ENCODE assay signal across 2 cellular contexts in genomic region chr9:129014611-129015010, GRCh38.
TF ChIP-seq lines count a peak whose summit lies in the region.

No MANE protein-coding gene starts in this region.

TF ChIP-seq in IMR-90, 13 proteins besides CTCF, POLR2A, EP300 and RAD21:
- TF ChIP-seq MAFK (IDR thresholded peaks at IDR 0.05; ENCODE audit: low read depth, low read length), result no peak
- TF ChIP-seq CEBPB (IDR thresholded peaks at IDR 0.05; ENCODE audit: low read depth, low read length), result peak; percentile 62
TF ChIP-seq in IMR-90: peak in this region for 1.

TF ChIP-seq in WTC11, 78 proteins besides CTCF, POLR2A, EP300 and RAD21:
- TF ChIP-seq NR2C2 (CRISPR knock-in tag; IDR thresholded peaks at IDR 0.05) (no peak), TEAD1 (CRISPR knock-in tag; IDR thresholded peaks at IDR 0.05) (no peak), TCF7 (CRISPR knock-in tag; IDR thresholded peaks at IDR 0.05; ENCODE audit: low read depth) (no peak), SOX15 (CRISPR knock-in tag; IDR thresholded peaks at IDR 0.05) (no peak), FOXP4 (CRISPR knock-in tag; IDR thresholded peaks at IDR 0.05) (no peak), ZBTB43 (CRISPR knock-in tag; IDR thresholded peaks at IDR 0.05) (no peak), ZNF121 (CRISPR knock-in tag; IDR thresholded peaks at IDR 0.05) (no peak), ERG (CRISPR knock-in tag; IDR thresholded peaks at IDR 0.05) (no peak), SP1 (CRISPR knock-in tag; conservative IDR thresholded peaks at IDR 0.05) (no peak), JUN (CRISPR knock-in tag; IDR thresholded peaks at IDR 0.05) (no peak), CBFB (CRISPR knock-in tag; IDR thresholded peaks at IDR 0.05; ENCODE audit: low read depth) (no peak), FOXJ3 (CRISPR knock-in tag; IDR thresholded peaks at IDR 0.05; ENCODE audit: borderline replicate concordance) (no peak), USF1 (CRISPR knock-in tag; IDR thresholded peaks at IDR 0.05) (no peak), RORB (CRISPR knock-in tag; IDR thresholded peaks at IDR 0.05) (no peak), ZNF532 (CRISPR knock-in tag; IDR thresholded peaks at IDR 0.05; ENCODE audit: borderline replicate concordance) (no peak)
